8 cellular contexts compared by ENCODE assay signal in genomic region chr2:231926761-231927565, GRCh38. TPM values are rescaled to one million over a fixed set of nuclear protein-coding genes. Genes with fewer than 3 reads are reported as not detected.
DNase-seq lines count a peak whose midpoint lies in the region; ATAC-seq and TF ChIP-seq lines count a peak whose summit lies in the region.

No MANE protein-coding gene starts in this region.

- no peaks in the 10 kb centered on the region; the same call in none of the 2 replicates for H3K27me3 ChIP-seq in GM06990 (replicated peaks; ENCODE audit: control insufficient read depth, insufficient read depth, low read length)
- peaks cover 11% of the 10 kb centered on the region for H3K27me3 ChIP-seq in Loucy (ENCODE audit: insufficient read depth, low read length, poor library complexity, severe bottlenecking)

- no peaks in the 10 kb centered on the region for H3K9me2 ChIP-seq in Loucy (replicated peaks; ENCODE audit: low read depth, low read length)

- POLR2A ChIA-PET in activated naive CD8-positive, alpha-beta T cell treated with anti-CD3 and anti-CD28 coated beads, Interleukin-2, amount 10 ng/mL, durations not matched to agents 7 days and 5 days (lab: Charles Lee) = interaction anchor here (0.6 to 1.0 kb wide), 3 partner anchors 215 to 437 kb away, joined by 3 to 5 read pairs (median 4); no protein-coding TSS in a partner anchor

- no peaks in the 10 kb centered on the region for H3K9me3 ChIP-seq in Loucy (ENCODE audit: insufficient read depth, low read depth, low read length)

- H3K36me3 ChIP-seq in GM06990 (ENCODE audit: control insufficient read depth, insufficient read depth, low read length) = no peaks in the 10 kb centered on the region
- no peaks in the 10 kb centered on the region for H3K36me3 ChIP-seq in Loucy (ENCODE audit: insufficient read depth, low read length)

- peak overlapping the region; percentile 91 for H2AFZ ChIP-seq in Loucy (ENCODE audit: low read length)

- peaks cover 39% of the 10 kb centered on the region for H3K27me3 Mint-ChIP-seq in activated naive CD8-positive, alpha-beta T cell treated with anti-CD3 and anti-CD28 coated beads, Interleukin-2, amount 10 ng/mL, durations not matched to agents 7 days and 5 days

- H3K4me1 Mint-ChIP-seq in activated naive CD8-positive, alpha-beta T cell treated with anti-CD3 and anti-CD28 coated beads, Interleukin-2, amount 10 ng/mL, durations not matched to agents 7 days and 5 days = peaks cover 15% of the 10 kb centered on the region

- peak overlapping the region; percentile 8 for H3K27ac Mint-ChIP-seq in activated naive CD8-positive, alpha-beta T cell treated with anti-CD3 and anti-CD28 coated beads, Interleukin-2, amount 10 ng/mL, durations not matched to agents 7 days and 5 days

- no peak overlapping the region for H3K9ac ChIP-seq in Loucy (ENCODE audit: low read depth, low read length, poor library complexity, severe bottlenecking)

- H3K4me3 ChIP-seq in GM06990 (replicated peaks; ENCODE audit: low read depth, low read length) (peak overlapping the region; percentile 55), Loucy (ENCODE audit: low read length, poor library complexity, severe bottlenecking) (peak overlapping the region; percentile 71)

- H3K4me1 ChIP-seq in Loucy (ENCODE audit: insufficient read depth, low read length, poor library complexity, severe bottlenecking) = peaks cover 16% of the 10 kb centered on the region

- H3F3A ChIP-seq in Loucy (ENCODE audit: low read depth) = no peaks in the 10 kb centered on the region

- ATAC-seq in activated naive CD8-positive, alpha-beta T cell treated with anti-CD3 and anti-CD28 coated beads, Interleukin-2, amount 10 ng/mL, durations not matched to agents 7 days and 5 days (ENCODE audit: low read depth) = peak; percentile 25
- ATAC-seq in HG02571 (IDR thresholded peaks at IDR 0.05; ENCODE audit: unreplicated experiment) (no peak), HG03108 (IDR thresholded peaks at IDR 0.05; ENCODE audit: unreplicated experiment) (no peak)

- H3K9me3 Mint-ChIP-seq in activated naive CD8-positive, alpha-beta T cell treated with anti-CD3 and anti-CD28 coated beads, Interleukin-2, amount 10 ng/mL, durations not matched to agents 7 days and 5 days = no peaks in the 10 kb centered on the region

- no peak for DNase-seq in GM06990 (ENCODE audit: extremely low read depth, insufficient read length)
- peak; percentile 66 for DNase-seq in activated naive CD8-positive, alpha-beta T cell treated with anti-CD3 and anti-CD28 coated beads, Interleukin-2, amount 10 ng/mL, durations not matched to agents 7 days and 5 days
- DNase-seq in iris pigment epithelial cell (ENCODE audit: low read depth) = peak; percentile 27
- DNase-seq in stimulated activated CD4-positive, alpha-beta T cell treated with anti-CD3 and anti-CD28 coated beads, Interleukin-12 subunit alpha, Interleukin-12 subunit beta, amount 100 ng/mL, for 4 hours = peak; percentile 28
- DNase-seq in NCI-H187 treated with DMSO at 0.1 percent for 48 hours (lab: John Stamatoyannopoulos, UW) = no peak

- H3K36me3 Mint-ChIP-seq in activated naive CD8-positive, alpha-beta T cell treated with anti-CD3 and anti-CD28 coated beads, Interleukin-2, amount 10 ng/mL, durations not matched to agents 7 days and 5 days = no peaks in the 10 kb centered on the region

- H3K79me2 ChIP-seq in Loucy (ENCODE audit: insufficient read depth, low read length) = no peaks in the 10 kb centered on the region

- H3K4me2 ChIP-seq in Loucy (ENCODE audit: low read depth, low read length, poor library complexity, severe bottlenecking) = peak overlapping the region; percentile 79

- TF ChIP-seq CTCF in GM06990 (IDR thresholded peaks at IDR 0.05; ENCODE audit: insufficient read depth, low read length, poor library complexity, severe bottlenecking) = peak; percentile 22
- no peak for TF ChIP-seq CTCF in Loucy (conservative IDR thresholded peaks at IDR 0.05; ENCODE audit: low read length)

- no peaks in the 10 kb centered on the region for H4K20me1 ChIP-seq in Loucy (ENCODE audit: insufficient read depth, low read length, poor library complexity, severe bottlenecking)

- H3K4me3 Mint-ChIP-seq in activated naive CD8-positive, alpha-beta T cell treated with anti-CD3 and anti-CD28 coated beads, Interleukin-2, amount 10 ng/mL, durations not matched to agents 7 days and 5 days = peak overlapping the region; percentile 78

RNA-seq across cellular contexts. Expression of gene NPPC, which starts 0.8 kb away (rescaled TPM):
- under 1 TPM; 0.40 to 0.89 TPM for total RNA-seq in activated naive CD8-positive, alpha-beta T cell treated with anti-CD3 and anti-CD28 coated beads, Interleukin-2, amount 10 ng/mL, durations not matched to agents 7 days and 5 days

RNA-seq across cellular contexts. Expression of gene DIS3L2, which starts 34.5 kb away (rescaled TPM):
- total RNA-seq in activated naive CD8-positive, alpha-beta T cell treated with anti-CD3 and anti-CD28 coated beads, Interleukin-2, amount 10 ng/mL, durations not matched to agents 7 days and 5 days = 10 to 100 TPM; 39.8 to 39.9 TPM

Comparison
In these comparisons a context has a peak if more than half of its experiments do, and no peak if none do; other contexts are left out.
1. DNase-seq: peak in activated naive CD8-positive, alpha-beta T cell treated with anti-CD3 and anti-CD28 coated beads, Interleukin-2, amount 10 ng/mL, durations not matched to agents 7 days and 5 days (single experiment), iris pigment epithelial cell (single experiment) and stimulated activated CD4-positive, alpha-beta T cell treated with anti-CD3 and anti-CD28 coated beads, Interleukin-12 subunit alpha, Interleukin-12 subunit beta, amount 100 ng/mL, for 4 hours (single experiment); none in GM06990 (single experiment) and NCI-H187 treated with DMSO at 0.1 percent for 48 hours (single experiment).